1 cellular context compared by ENCODE assay signal in genomic region chr1:232521660-232522059, GRCh38.
TF ChIP-seq lines count a peak whose summit lies in the region.

No MANE protein-coding gene starts in this region.

TF ChIP-seq in HEK293, 187 proteins besides CTCF, POLR2A, EP300 and RAD21 (continued from another document):
- TF ChIP-seq, protein P1, sequence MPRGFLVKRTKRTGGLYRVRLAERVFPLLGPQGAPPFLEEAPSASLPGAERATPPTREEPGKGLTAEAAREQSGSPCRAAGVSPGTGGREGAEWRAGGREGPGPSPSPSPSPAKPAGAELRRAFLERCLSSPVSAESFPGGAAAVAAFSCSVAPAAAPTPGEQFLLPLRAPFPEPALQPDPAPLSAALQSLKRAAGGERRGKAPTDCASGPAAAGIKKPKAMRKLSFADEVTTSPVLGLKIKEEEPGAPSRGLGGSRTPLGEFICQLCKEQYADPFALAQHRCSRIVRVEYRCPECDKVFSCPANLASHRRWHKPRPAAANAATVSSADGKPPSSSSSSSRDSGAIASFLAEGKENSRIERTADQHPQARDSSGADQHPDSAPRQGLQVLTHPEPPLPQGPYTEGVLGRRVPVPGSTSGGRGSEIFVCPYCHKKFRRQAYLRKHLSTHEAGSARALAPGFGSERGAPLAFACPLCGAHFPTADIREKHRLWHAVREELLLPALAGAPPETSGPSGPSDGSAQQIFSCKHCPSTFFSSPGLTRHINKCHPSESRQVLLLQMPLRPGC (tag by site-specific recombination; IDR thresholded peaks at IDR 0.05): no peak
- no peak for TF ChIP-seq ZFHX2 (tag by site-specific recombination; conservative IDR thresholded peaks at IDR 0.05)
- TF ChIP-seq ZNF791 (tag by site-specific recombination; IDR thresholded peaks at IDR 0.05): no peak
- TF ChIP-seq ZNF558 (tag by site-specific recombination; IDR thresholded peaks at IDR 0.05): peak; percentile 76; the same call in 1 of the 2 replicates
- TF ChIP-seq ZNF133 (tag by site-specific recombination; IDR thresholded peaks at IDR 0.05): no peak
- no peak for TF ChIP-seq ZNF146 (tag by site-specific recombination; IDR thresholded peaks at IDR 0.05)
- TF ChIP-seq ZNF664 (tag by site-specific recombination; IDR thresholded peaks at IDR 0.05): no peak
- peak; percentile 47; the same call in 1 of the 2 replicates for TF ChIP-seq ZBTB48 (tag by site-specific recombination; IDR thresholded peaks at IDR 0.05)
